Comparison of ENCODE assay signal across 24 cellular contexts in the genomic region with DNA sequence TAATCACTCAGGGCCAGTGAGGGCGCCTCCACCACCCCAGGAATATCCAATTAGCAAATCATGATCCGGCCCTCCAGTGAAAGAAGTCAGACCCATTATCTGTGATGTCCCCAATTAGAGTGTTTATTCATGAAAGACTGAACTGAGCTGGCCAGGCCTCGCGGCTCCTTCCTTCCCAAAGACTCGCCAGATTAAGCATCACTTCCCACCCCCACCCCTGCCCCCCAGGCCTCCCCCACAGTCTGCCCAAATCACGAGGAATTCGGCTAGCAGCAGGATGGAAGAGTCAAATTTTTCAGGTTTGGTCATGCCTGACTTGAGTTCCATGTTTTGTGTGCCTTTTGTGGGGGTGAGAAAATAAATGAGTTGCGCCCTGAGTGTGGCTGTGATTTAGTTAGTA.
"Had no signal": no experiment of that assay in that cellular context is flagged by ENCODE, and none has a peak within 500 bp of the region (broad histone marks: within the 10 kb centered on the region; RNA-seq: fewer than 3 reads in every experiment).

No MANE protein-coding gene starts in this region.

- H3K27ac Mint-ChIP-seq: activated CD4-positive, alpha-beta T cell treated with anti-CD3 and anti-CD28 coated beads, Interleukin-2, amount 10 ng/mL, durations not matched to agents 7 days and 5 days; activated CD8-positive, alpha-beta memory T cell treated with anti-CD3 and anti-CD28 coated beads, Interleukin-2, amount 10 ng/mL, durations not matched to agents 7 days and 5 days; activated CD8-positive, alpha-beta T cell treated with anti-CD3 and anti-CD28 coated beads for 36 hours; activated naive CD4-positive, alpha-beta T cell treated with anti-CD3 and anti-CD28 coated beads, Interleukin-2, amount 10 ng/mL, durations not matched to agents 7 days and 5 days; activated naive CD8-positive, alpha-beta T cell treated with anti-CD3 and anti-CD28 coated beads, Interleukin-2, amount 50 U/mL, for 24 hours; natural killer cell treated with Interleukin-12 subunit alpha and Interleukin-12 subunit beta and Interleukin-15 and Interleukin-18, amount 100 ng/mL, for 72 hours; stimulated activated naive B cell treated with anti-CD40 and anti-IgM and Interleukin-4, amounts not matched to agents 10 μg/mL and 1 μg/mL and 100 μg/mL, for 72 hours had no signal

- H3K4me3 Mint-ChIP-seq: activated CD4-positive, alpha-beta T cell treated with anti-CD3 and anti-CD28 coated beads, Interleukin-2, amount 10 ng/mL, durations not matched to agents 7 days and 5 days; activated CD8-positive, alpha-beta memory T cell treated with anti-CD3 and anti-CD28 coated beads, Interleukin-2, amount 10 ng/mL, durations not matched to agents 7 days and 5 days; activated CD8-positive, alpha-beta T cell treated with anti-CD3 and anti-CD28 coated beads for 36 hours; activated naive CD4-positive, alpha-beta T cell treated with anti-CD3 and anti-CD28 coated beads, Interleukin-2, amount 10 ng/mL, durations not matched to agents 7 days and 5 days; activated naive CD8-positive, alpha-beta T cell treated with anti-CD3 and anti-CD28 coated beads, Interleukin-2, amount 50 U/mL, for 24 hours; natural killer cell treated with Interleukin-12 subunit alpha and Interleukin-12 subunit beta and Interleukin-15 and Interleukin-18, amount 100 ng/mL, for 72 hours; stimulated activated naive B cell treated with anti-CD40 and anti-IgM and Interleukin-4, amounts not matched to agents 10 μg/mL and 1 μg/mL and 100 μg/mL, for 72 hours had no signal

- H3K9me3 ChIP-seq: testis had no signal

- ATAC-seq: activated CD8-positive, alpha-beta memory T cell treated with anti-CD3 and anti-CD28 coated beads, Interleukin-2, amount 10 ng/mL, durations not matched to agents 7 days and 5 days; activated CD8-positive, alpha-beta T cell treated with anti-CD3 and anti-CD28 coated beads for 36 hours; activated naive CD8-positive, alpha-beta T cell treated with anti-CD3 and anti-CD28 coated beads, Interleukin-2, amount 50 U/mL, for 24 hours; foreskin keratinocyte; left ventricle myocardium superior; stimulated activated naive B cell treated with anti-CD40 and anti-IgM and Interleukin-4, amounts not matched to agents 10 μg/mL and 1 μg/mL and 100 μg/mL, for 72 hours had no signal

- H3K27me3 Mint-ChIP-seq: activated CD4-positive, alpha-beta T cell treated with anti-CD3 and anti-CD28 coated beads, Interleukin-2, amount 10 ng/mL, durations not matched to agents 7 days and 5 days; activated CD8-positive, alpha-beta memory T cell treated with anti-CD3 and anti-CD28 coated beads, Interleukin-2, amount 10 ng/mL, durations not matched to agents 7 days and 5 days; activated CD8-positive, alpha-beta T cell treated with anti-CD3 and anti-CD28 coated beads for 36 hours; activated naive CD4-positive, alpha-beta T cell treated with anti-CD3 and anti-CD28 coated beads, Interleukin-2, amount 10 ng/mL, durations not matched to agents 7 days and 5 days; activated naive CD8-positive, alpha-beta T cell treated with anti-CD3 and anti-CD28 coated beads, Interleukin-2, amount 50 U/mL, for 24 hours; natural killer cell treated with Interleukin-12 subunit alpha and Interleukin-12 subunit beta and Interleukin-15 and Interleukin-18, amount 100 ng/mL, for 72 hours; stimulated activated naive B cell treated with anti-CD40 and anti-IgM and Interleukin-4, amounts not matched to agents 10 μg/mL and 1 μg/mL and 100 μg/mL, for 72 hours had no signal

- H3K4me3 ChIP-seq: cardiac muscle cell, hepatocyte, testis had no signal

- H3K4me1 ChIP-seq: foreskin keratinocyte, testis had no signal

- H3K9me3 Mint-ChIP-seq: activated CD4-positive, alpha-beta T cell treated with anti-CD3 and anti-CD28 coated beads, Interleukin-2, amount 10 ng/mL, durations not matched to agents 7 days and 5 days; activated naive CD4-positive, alpha-beta T cell treated with anti-CD3 and anti-CD28 coated beads, Interleukin-2, amount 10 ng/mL, durations not matched to agents 7 days and 5 days had no signal

- H3K36me3 Mint-ChIP-seq: activated CD8-positive, alpha-beta memory T cell treated with anti-CD3 and anti-CD28 coated beads, Interleukin-2, amount 10 ng/mL, durations not matched to agents 7 days and 5 days; activated naive CD4-positive, alpha-beta T cell treated with anti-CD3 and anti-CD28 coated beads, Interleukin-2, amount 10 ng/mL, durations not matched to agents 7 days and 5 days; natural killer cell treated with Interleukin-12 subunit alpha and Interleukin-12 subunit beta and Interleukin-15 and Interleukin-18, amount 100 ng/mL, for 72 hours; stimulated activated naive B cell treated with anti-CD40 and anti-IgM and Interleukin-4, amounts not matched to agents 10 μg/mL and 1 μg/mL and 100 μg/mL, for 72 hours had no signal

- H3K36me3 ChIP-seq: cardiac muscle cell, WERI-Rb-1 had no signal

- H3K27me3 ChIP-seq: cardiac muscle cell, hepatocyte, testis had no signal

- H3K4me1 Mint-ChIP-seq: activated CD4-positive, alpha-beta T cell treated with anti-CD3 and anti-CD28 coated beads, Interleukin-2, amount 10 ng/mL, durations not matched to agents 7 days and 5 days; activated CD8-positive, alpha-beta memory T cell treated with anti-CD3 and anti-CD28 coated beads, Interleukin-2, amount 10 ng/mL, durations not matched to agents 7 days and 5 days; activated naive CD4-positive, alpha-beta T cell treated with anti-CD3 and anti-CD28 coated beads, Interleukin-2, amount 10 ng/mL, durations not matched to agents 7 days and 5 days; activated naive CD8-positive, alpha-beta T cell treated with anti-CD3 and anti-CD28 coated beads, Interleukin-2, amount 50 U/mL, for 24 hours; stimulated activated naive B cell treated with anti-CD40 and anti-IgM and Interleukin-4, amounts not matched to agents 10 μg/mL and 1 μg/mL and 100 μg/mL, for 72 hours had no signal

- DNase-seq: activated CD4-positive, alpha-beta T cell treated with anti-CD3 and anti-CD28 coated beads, Interleukin-2, amount 10 ng/mL, durations not matched to agents 7 days and 5 days; activated CD4-positive, CD25-positive, alpha-beta regulatory T cell treated with anti-CD3 and anti-CD28 coated beads, Interleukin-2, amount 50 U/mL, for 72 hours; activated CD8-positive, alpha-beta memory T cell treated with anti-CD3 and anti-CD28 coated beads, Interleukin-2, amount 10 ng/mL, durations not matched to agents 7 days and 5 days; activated CD8-positive, alpha-beta T cell treated with anti-CD3 and anti-CD28 coated beads for 36 hours; activated effector memory CD4-positive, alpha-beta T cell treated with anti-CD3 and anti-CD28 coated beads, Interleukin-2, amount 50 U/mL, for 16 hours; activated naive CD4-positive, alpha-beta T cell treated with anti-CD3 and anti-CD28 coated beads, Interleukin-2, amount 10 ng/mL, durations not matched to agents 7 days and 5 days; activated naive CD8-positive, alpha-beta T cell treated with anti-CD3 and anti-CD28 coated beads, Interleukin-2, amount 50 U/mL, for 24 hours; activated T-cell treated with anti-CD3 and anti-CD28 coated beads for 4 hours; cortex of kidney; effector CD4-positive, alpha-beta T cell; foreskin keratinocyte; glutamatergic neuron; left ventricle myocardium superior; mammary epithelial cell; stimulated activated CD4-positive, alpha-beta T cell treated with anti-CD3 and anti-CD28 coated beads, Interleukin-2, amount 100 ng/mL, for 48 hours; stimulated activated CD8-positive, alpha-beta memory T cell treated with anti-CD3 and anti-CD28 coated beads, Interleukin-4, amount 100 ng/mL, for 48 hours; stimulated activated naive B cell treated with anti-CD40 and anti-IgM and Interleukin-4, amounts not matched to agents 10 μg/mL and 1 μg/mL and 100 μg/mL, for 72 hours; T-helper 1 cell; testis; trophoblast cell; WERI-Rb-1 had no signal

- H3K27ac ChIP-seq: cardiac muscle cell, foreskin keratinocyte, testis, WERI-Rb-1 had no signal
